12 cellular contexts compared by ENCODE assay signal in genomic region chr11:65645710-65646109, GRCh38. TPM values are rescaled to one million over a fixed set of nuclear protein-coding genes. Genes with fewer than 3 reads are reported as not detected.
A peak's percentile ranks its signal among the peaks of the same experiment; 100 is the strongest.
DNase-seq lines count a peak whose midpoint lies in the region; ATAC-seq and TF ChIP-seq lines count a peak whose summit lies in the region.
"Had no signal": no experiment of that assay in that cellular context is flagged by ENCODE, and none has a peak within 500 bp of the region (broad histone marks: within the 10 kb centered on the region; RNA-seq: fewer than 3 reads in every experiment).

No MANE protein-coding gene starts in this region.

- intact Hi-C loops in spleen (cut with DNase I; ENCODE audit: low total_unique reads): no loop called here

- H3K4me2 ChIP-seq in fibroblast of lung (ENCODE audit: extremely low read depth, insufficient read depth, low read length): no peak overlapping the region

- 81 to 93% (median 86%) methylated on average over 9 to 10 of the region's 10 CpGs for WGBS in spleen, 5 donors

- no peaks in the 10 kb centered on the region for H3K9me3 ChIP-seq in fibroblast of lung (ENCODE audit: control insufficient read depth, insufficient read depth, low read depth, low read length)
- no peaks in the 10 kb centered on the region for H3K9me3 ChIP-seq in spleen
- H3K9me3 ChIP-seq: left ventricle myocardium inferior, thyroid gland had no signal

- H3K36me3 ChIP-seq in fibroblast of lung (ENCODE audit: control insufficient read depth, insufficient read depth, low read length): peaks cover 40% of the 10 kb centered on the region
- peaks cover 12 to 100% (median 91%) of the 10 kb centered on the region in 6 donors for H3K36me3 ChIP-seq in spleen

- no peaks in the 10 kb centered on the region for H4K20me1 ChIP-seq in fibroblast of lung (ENCODE audit: control insufficient read depth, extremely low read depth, insufficient read depth, low read length)

- H3K27ac ChIP-seq in RWPE1: peak overlapping the region; percentile 52
- no peak overlapping the region for H3K27ac ChIP-seq in fibroblast of lung (ENCODE audit: insufficient read depth, low read length)
- H3K27ac ChIP-seq in spleen: peak overlapping the region in 2 of 8 donors; percentile 5 to 95
- H3K27ac ChIP-seq: left ventricle myocardium inferior, thyroid gland had no signal

- H3K79me2 ChIP-seq in fibroblast of lung (ENCODE audit: control insufficient read depth, insufficient read depth, low read length): no peaks in the 10 kb centered on the region

- H3K9ac ChIP-seq in fibroblast of lung (ENCODE audit: insufficient read depth, low read length): no peak overlapping the region

- CTCF ChIA-PET in RWPE1 (lab: Yijun Ruan, JAX): interaction anchor here (0.8 kb wide), 1 partner anchor 26 kb away, joined by 3 read pairs; no protein-coding TSS in a partner anchor

- POLR2A ChIA-PET in RWPE1 (lab: Yijun Ruan, JAX; ENCODE audit: low non-redundant PET): no interaction called here

- DNase-seq in RWPE1 (ENCODE audit: low spot score) (no peak), fibroblast of lung (ENCODE audit: low read depth in 2 of 2) (peak; percentile 27 to 69), spleen (peak; percentile 74), NCI-H2171 treated with DMSO at 0.1 percent for 48 hours (lab: John Stamatoyannopoulos, UW) (no peak)
- DNase-seq: activated T-cell treated with anti-CD3 and anti-CD28 coated beads, Interleukin-2, amount 50 U/mL, for 4 hours; Kasumi-1; left ventricle myocardium inferior; NCI-H2227 treated with DMSO at 0.1 percent for 48 hours; thyroid gland had no signal

- TF ChIP-seq POLR2A in spleen (IDR thresholded peaks at IDR 0.05): no peak

- H2AFZ ChIP-seq in fibroblast of lung (ENCODE audit: low read length): no peak overlapping the region

- H3K4me1 ChIP-seq in fibroblast of lung (ENCODE audit: control insufficient read depth, extremely low read depth, insufficient read depth, low read length) (peaks cover 9% of the 10 kb centered on the region), spleen (peaks cover 17 to 92% (median 59%) of the 10 kb centered on the region in 6 donors)

- ATAC-seq in GM18907 (IDR thresholded peaks at IDR 0.05; ENCODE audit: unreplicated experiment): no peak
- ATAC-seq: activated T-cell treated with anti-CD3 and anti-CD28 coated beads, Interleukin-2, amount 50 U/mL, for 4 hours; Panc1 had no signal

- H3K4me3 ChIP-seq in fibroblast of lung (replicated peaks in 1 of 4; ENCODE audit: control extremely low read depth in 1 of 4, insufficient read depth in 1 of 4, low read depth in 3 of 4, low read length in 4 of 4) (no peak overlapping the region), spleen (no peak overlapping the region)
- H3K4me3 ChIP-seq: left ventricle myocardium inferior, thyroid gland had no signal

- TF ChIP-seq CTCF in RWPE1 (conservative IDR thresholded peaks at IDR 0.05; ENCODE audit: low read depth): no peak
- no peak for TF ChIP-seq CTCF in fibroblast of lung (conservative IDR thresholded peaks at IDR 0.05 in 1 of 2, IDR thresholded peaks at IDR 0.05 in 1 of 2; ENCODE audit: low read depth in 1 of 2, low read length in 2 of 2)
- TF ChIP-seq CTCF in spleen (IDR thresholded peaks at IDR 0.05 in 8 of 11, conservative IDR thresholded peaks at IDR 0.05 in 3 of 11): no peak

- H3K27me3 ChIP-seq in fibroblast of lung (ENCODE audit: control insufficient read depth, insufficient read depth, low read length): no peaks in the 10 kb centered on the region
- no peaks in the 10 kb centered on the region for H3K27me3 ChIP-seq in spleen (replicated peaks in 1 of 7)
- H3K27me3 ChIP-seq: thyroid gland had no signal

RNA-seq across cellular contexts. Expression of gene SIPA1, which starts 7.8 kb away (rescaled TPM):
- total RNA-seq in fibroblast of lung: 13.6 and 32.5 TPM in 2 replicates
- polyA plus RNA-seq in fibroblast of lung: 7.8 and 15.4 TPM in 2 replicates
- polyA plus RNA-seq in fibroblast of lung (2012): 26.1 and 51.6 TPM in 2 replicates
- polyA minus RNA-seq in fibroblast of lung (ENCODE audit: low replicate concordance): 62.6 and 96.0 TPM in 2 replicates
- total RNA-seq in spleen: 100 to 1,000 TPM; 167 to 308 (median 255) TPM
- 100 to 1,000 TPM; 269 to 423 (median 327) TPM for polyA plus RNA-seq in spleen

RNA-seq across cellular contexts. Expression of gene RELA, which starts 17.0 kb away (rescaled TPM):
- 13.9 and 15.7 TPM in 2 replicates for total RNA-seq in fibroblast of lung
- polyA plus RNA-seq in fibroblast of lung: 23.0 and 31.8 TPM in 2 replicates
- 46.7 and 57.7 TPM in 2 replicates for polyA plus RNA-seq in fibroblast of lung (2012)
- 145 and 281 TPM in 2 replicates for polyA minus RNA-seq in fibroblast of lung (ENCODE audit: low replicate concordance)
- total RNA-seq in spleen: 100 to 1,000 TPM in 1 of 7 donors, 10 to 100 TPM in 6; 68.2 to 115 (median 85.3) TPM
- polyA plus RNA-seq in spleen: 10 to 100 TPM; 25.8 to 43.0 (median 25.9) TPM

RNA-seq across cellular contexts. Expression of gene PCNX3, which starts 30.1 kb away (rescaled TPM):
- total RNA-seq in fibroblast of lung (11.0 and 14.7 TPM in 2 replicates), spleen (10 to 100 TPM; 38.6 to 51.3 (median 47.4) TPM)
- polyA plus RNA-seq in fibroblast of lung (8.0 and 14.5 TPM in 2 replicates), spleen (10 to 100 TPM in 2 of 3 donors, 1 to 10 TPM in 1; 9.2 to 24.9 (median 17.7) TPM)
- 16.1 and 25.3 TPM in 2 replicates for polyA plus RNA-seq in fibroblast of lung (2012)
- polyA minus RNA-seq in fibroblast of lung (ENCODE audit: low replicate concordance): 80.6 and 89.1 TPM in 2 replicates

RNA-seq across cellular contexts. Expression of gene MAP3K11, which starts 31.7 kb away (rescaled TPM):
- 16.7 and 19.3 TPM in 2 replicates for total RNA-seq in fibroblast of lung
- polyA plus RNA-seq in fibroblast of lung: 10.6 and 14.7 TPM in 2 replicates
- 20.2 and 31.5 TPM in 2 replicates for polyA plus RNA-seq in fibroblast of lung (2012)
- 45.3 and 49.2 TPM in 2 replicates for polyA minus RNA-seq in fibroblast of lung (ENCODE audit: low replicate concordance)
- 100 to 1,000 TPM in 3 of 7 donors, 10 to 100 TPM in 4; 93.5 to 158 (median 99.9) TPM for total RNA-seq in spleen
- 100 to 1,000 TPM in 1 of 3 donors, 10 to 100 TPM in 2; 29.4 to 109 (median 97.7) TPM for polyA plus RNA-seq in spleen

RNA-seq across cellular contexts. Expression of gene KCNK7, which starts 50.1 kb away (rescaled TPM):
- under 0.01 TPM in 1 of 2 replicates, not detected in the other for total RNA-seq in fibroblast of lung
- not detected in 2 replicates for polyA plus RNA-seq in fibroblast of lung
- polyA plus RNA-seq in fibroblast of lung (2012): 0.10 TPM in 1 of 2 replicates, not detected in the other
- not detected in 2 replicates for polyA minus RNA-seq in fibroblast of lung (ENCODE audit: low replicate concordance)
- 1 to 10 TPM in 4 of 7 donors, under 1 TPM in 3; 0.63 to 3.2 (median 1.1) TPM for total RNA-seq in spleen
- 1 to 10 TPM; 1.9 to 6.2 (median 2.9) TPM for polyA plus RNA-seq in spleen
- total RNA-seq: frontal cortex had no signal

Comparison
In these comparisons a context has a peak if more than half of its experiments do, and no peak if none do; other contexts are left out.
1. DNase-seq: peak in fibroblast of lung (2 of 2) and spleen (single experiment); none in RWPE1 (single experiment) and NCI-H2171 treated with DMSO at 0.1 percent for 48 hours (single experiment).